Comparison of ENCODE assay signal across 18 cellular contexts in the genomic region with DNA sequence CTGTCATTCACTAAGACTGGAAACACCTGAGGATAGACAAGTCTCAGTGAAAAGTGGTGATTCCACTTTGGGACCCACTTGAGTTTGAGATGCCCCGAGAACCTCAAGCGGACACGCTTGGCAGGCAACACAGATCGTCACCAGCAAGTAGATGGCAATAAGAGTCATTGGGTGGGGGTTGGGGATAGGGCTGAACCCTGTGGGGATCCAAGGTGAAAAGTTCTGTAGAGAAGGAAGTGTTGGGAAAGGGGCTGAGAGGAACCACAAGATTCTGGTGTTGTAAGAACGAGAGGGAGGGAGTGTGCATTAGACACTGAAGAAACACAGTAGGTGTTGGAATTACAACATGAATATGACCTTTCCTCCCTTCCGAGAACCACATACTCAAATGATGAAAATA. TPM values are rescaled to one million over a fixed set of nuclear protein-coding genes. Genes with fewer than 3 reads are reported as not detected.
"Had no signal": no experiment of that assay in that cellular context is flagged by ENCODE, and none has a peak within 500 bp of the region (broad histone marks: within the 10 kb centered on the region; RNA-seq: fewer than 3 reads in every experiment).

No MANE protein-coding gene starts in this region.

- H3K4me3 ChIP-seq: body of pancreas, dorsolateral prefrontal cortex, right atrium auricular region, smooth muscle cell had no signal

- DNase-seq: activated CD4-positive, alpha-beta T cell treated with anti-CD3 and anti-CD28 coated beads, Interleukin-2, amount 50 U/mL, for 4 hours; activated CD4-positive, CD25-positive, alpha-beta regulatory T cell treated with anti-CD3 and anti-CD28 coated beads, Interleukin-2, amount 50 U/mL, for 72 hours; activated T-cell treated with anti-CD3 and anti-CD28 coated beads, Interleukin-2, amount 50 U/mL, for 1 hour; body of pancreas; dorsolateral prefrontal cortex; glutamatergic neuron; naive thymus-derived CD8-positive, alpha-beta T cell; nucleus accumbens; stimulated activated CD4-positive, alpha-beta T cell treated with anti-CD3 and anti-CD28 coated beads, Interleukin-1b, Interleukin-23, amount 100 ng/mL, for 48 hours; trophoblast cell had no signal

- H3K27me3 Mint-ChIP-seq: activated naive CD4-positive, alpha-beta T cell treated with anti-CD3 and anti-CD28 coated beads, Interleukin-2, amount 50 U/mL, for 24 hours; central memory CD8-positive, alpha-beta T cell; naive thymus-derived CD8-positive, alpha-beta T cell; stimulated activated memory B cell treated with anti-CD40 and anti-IgM and Interleukin-4, amounts not matched to agents 10 μg/mL and 1 μg/mL and 100 μg/mL, for 72 hours had no signal

- H3K27me3 ChIP-seq: body of pancreas, dorsolateral prefrontal cortex, right atrium auricular region had no signal

- H3K9me3 Mint-ChIP-seq: activated naive CD4-positive, alpha-beta T cell treated with anti-CD3 and anti-CD28 coated beads, Interleukin-2, amount 50 U/mL, for 24 hours; central memory CD8-positive, alpha-beta T cell; naive thymus-derived CD8-positive, alpha-beta T cell; stimulated activated memory B cell treated with anti-CD40 and anti-IgM and Interleukin-4, amounts not matched to agents 10 μg/mL and 1 μg/mL and 100 μg/mL, for 72 hours; T-helper 2 cell treated with Interferon-gamma antibody and Interleukin-4, amounts not matched to agents 5 μg/mL and 100 μg/mL, for 36 hours had no signal

- H3K4me1 ChIP-seq: body of pancreas had no signal

- ATAC-seq: body of pancreas; esophagus mucosa; naive thymus-derived CD8-positive, alpha-beta T cell; stimulated activated memory B cell treated with anti-CD40 and anti-IgM and Interleukin-4, amounts not matched to agents 10 μg/mL and 1 μg/mL and 100 μg/mL, for 72 hours had no signal

- H3K9me3 ChIP-seq: body of pancreas, right atrium auricular region had no signal

- H3K4me2 ChIP-seq: smooth muscle cell had no signal

- H3K4me3 Mint-ChIP-seq: activated naive CD4-positive, alpha-beta T cell treated with anti-CD3 and anti-CD28 coated beads, Interleukin-2, amount 50 U/mL, for 24 hours; central memory CD8-positive, alpha-beta T cell; naive thymus-derived CD8-positive, alpha-beta T cell; stimulated activated memory B cell treated with anti-CD40 and anti-IgM and Interleukin-4, amounts not matched to agents 10 μg/mL and 1 μg/mL and 100 μg/mL, for 72 hours; T-helper 2 cell treated with Interferon-gamma antibody and Interleukin-4, amounts not matched to agents 5 μg/mL and 100 μg/mL, for 36 hours had no signal

- H3K27ac ChIP-seq: body of pancreas, dorsolateral prefrontal cortex, right atrium auricular region had no signal

- H3K27ac Mint-ChIP-seq: activated naive CD4-positive, alpha-beta T cell treated with anti-CD3 and anti-CD28 coated beads, Interleukin-2, amount 50 U/mL, for 24 hours; stimulated activated memory B cell treated with anti-CD40 and anti-IgM and Interleukin-4, amounts not matched to agents 10 μg/mL and 1 μg/mL and 100 μg/mL, for 72 hours; T-helper 2 cell treated with Interferon-gamma antibody and Interleukin-4, amounts not matched to agents 5 μg/mL and 100 μg/mL, for 36 hours had no signal

RNA-seq across cellular contexts. Expression of gene TDRD10, which starts 45.4 kb away (rescaled TPM):
- total RNA-seq: mononuclear cell; naive thymus-derived CD8-positive, alpha-beta T cell had no signal

RNA-seq across cellular contexts. Expression of gene SHE, which starts 45.6 kb away (rescaled TPM):
- total RNA-seq: naive thymus-derived CD8-positive, alpha-beta T cell had no signal
